ENCODE assay signal across 9 cellular contexts in the genomic region with DNA sequence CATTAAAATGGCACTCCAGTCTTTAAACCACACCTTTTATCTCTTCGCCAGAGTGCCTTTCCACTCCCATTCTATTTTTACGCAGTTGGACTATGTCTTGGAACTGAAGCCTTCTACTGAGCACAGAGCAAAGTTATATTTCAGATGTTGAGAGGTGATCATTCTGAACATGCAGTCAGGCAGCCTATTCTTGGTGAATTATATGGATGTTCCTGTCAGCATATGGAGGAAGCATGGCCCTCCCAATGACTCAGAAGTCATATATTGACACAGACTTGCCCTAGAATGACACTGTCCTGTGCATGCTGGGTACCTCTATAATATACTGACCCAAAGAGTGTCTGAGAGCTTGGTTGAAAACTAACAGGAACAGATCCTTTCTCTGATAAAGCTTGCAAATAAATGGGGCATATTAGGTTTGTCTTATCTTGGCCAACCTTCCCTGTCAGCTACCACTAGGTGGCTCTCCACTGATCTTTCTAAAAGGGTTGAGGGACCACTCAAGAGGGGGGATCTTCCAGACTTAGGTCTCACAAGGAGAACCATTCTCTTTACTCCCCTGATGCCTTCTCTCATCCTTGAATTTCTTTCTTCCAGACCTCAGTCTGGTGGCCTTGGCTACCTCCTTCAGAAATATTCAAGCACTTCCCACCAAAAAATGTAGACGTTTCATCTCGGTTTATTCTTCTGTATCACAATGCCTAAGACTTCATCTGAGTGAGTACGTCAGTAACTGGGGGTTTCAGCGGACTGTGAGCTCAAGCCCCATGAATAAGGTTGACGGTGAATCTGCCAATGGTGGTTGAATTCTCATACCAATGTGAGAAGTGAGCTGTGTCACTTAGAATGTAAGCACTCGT. TPM values are rescaled to one million over a fixed set of nuclear protein-coding genes. Genes with fewer than 3 reads are reported as not detected.
DNase-seq lines count a peak whose midpoint lies in the region; ATAC-seq, FAIRE-seq and TF ChIP-seq lines count a peak whose summit lies in the region.
"Had no signal": no experiment of that assay in that cellular context is flagged by ENCODE, and none has a peak within 500 bp of the region (broad histone marks: within the 10 kb centered on the region; RNA-seq: fewer than 3 reads in every experiment).

No MANE protein-coding gene starts in this region.

- H3K27ac ChIP-seq in testis, result no peak overlapping the region

- TF ChIP-seq CTCF in AG09309 (IDR thresholded peaks at IDR 0.05; ENCODE audit: control insufficient read depth, insufficient read depth, low read depth, low read length, missing control alignments) (peak; percentile 62), HFF-Myc (IDR thresholded peaks at IDR 0.05; ENCODE audit: low read depth, low read length, missing control alignments) (peak; percentile 69), testis (IDR thresholded peaks at IDR 0.05) (peak in 2 of 3 experiments; percentile 48 to 54)

- no peaks in the 10 kb centered on the region for H3K4me1 ChIP-seq in testis

- 66 to 75% methylated on average over 8 of the region's 8 CpGs for WGBS in testis, 2 donors

- intact Hi-C loops in testis (cut with DNase I; ENCODE audit: low total_unique reads), result no loop called here

- H3K4me3 ChIP-seq in AG09309 (ENCODE audit: control insufficient read depth, low read depth, low read length), result no peak overlapping the region
- no peak overlapping the region for H3K4me3 ChIP-seq in HFF-Myc (replicated peaks; ENCODE audit: low read depth, low read length)
- H3K4me3 ChIP-seq in testis, result no peak overlapping the region

- DNase-seq in AG09309 (ENCODE audit: low read depth) (no peak), G401 (ENCODE audit: low spot score) (peak; percentile 70), HFF-Myc (ENCODE audit: extremely low read depth, low read depth) (peak; percentile 25), NCI-H2029 (lab: John Stamatoyannopoulos, UW) (peak; percentile 28), amniotic epithelial cell (ENCODE audit: low read depth) (peak; percentile 35), testis (no peak)
- DNase-seq: left cardiac atrium had no signal

- no peak for ATAC-seq in GM21576 (IDR thresholded peaks at IDR 0.05; ENCODE audit: unreplicated experiment)

- no peak for TF ChIP-seq POLR2A in testis (IDR thresholded peaks at IDR 0.05)

- H3K27me3 ChIP-seq in testis, result no peaks in the 10 kb centered on the region

- no peaks in the 10 kb centered on the region for H3K36me3 ChIP-seq in testis (ENCODE audit: low read depth, missing control alignments)

- FAIRE-seq in islet of Langerhans (lab: Jason Lieb, UNC), result peak; percentile 45

- in situ Hi-C loops in G401 (cut with HindIII; ENCODE audit: low sequenced_read_pairs), result no loop called here

- no peaks in the 10 kb centered on the region for H3K9me3 ChIP-seq in testis

RNA-seq across cellular contexts. Expression of a gene that starts 11.8 kb away (rescaled TPM):
- 1.8 and 2.5 TPM in 2 replicates for total RNA-seq in G401 (2014; rRNA removed; shearing (Covaris generic))
- total RNA-seq in testis, result 1 to 10 TPM; 3.3 to 5.3 TPM
- 24.1 TPM for polyA plus RNA-seq in testis (ENCODE audit: insufficient read depth, low read depth, low replicate concordance)

RNA-seq across cellular contexts. Expression of a gene that starts 32.6 kb away (rescaled TPM):
- total RNA-seq in G401 (2014; rRNA removed; shearing (Covaris generic)), result 0.06 and 6.2 TPM in 2 replicates
- 10 to 100 TPM in 1 of 2 donors, 1 to 10 TPM in 1; 7.2 to 25.2 TPM for total RNA-seq in testis
- 8.3 TPM for polyA plus RNA-seq in testis (ENCODE audit: insufficient read depth, low read depth, low replicate concordance)

Comparison
In these comparisons a context has a peak if more than half of its experiments do, and no peak if none do; other contexts are left out.
1. DNase-seq: peak in G401 (single experiment), HFF-Myc (single experiment), NCI-H2029 (single experiment) and amniotic epithelial cell (single experiment); none in AG09309 (single experiment) and testis (single experiment).
2. Peak in every context shown above with its lines, with median percentiles within 50 percentile points of each other: CTCF ChIP-seq.